In the genomic region with DNA sequence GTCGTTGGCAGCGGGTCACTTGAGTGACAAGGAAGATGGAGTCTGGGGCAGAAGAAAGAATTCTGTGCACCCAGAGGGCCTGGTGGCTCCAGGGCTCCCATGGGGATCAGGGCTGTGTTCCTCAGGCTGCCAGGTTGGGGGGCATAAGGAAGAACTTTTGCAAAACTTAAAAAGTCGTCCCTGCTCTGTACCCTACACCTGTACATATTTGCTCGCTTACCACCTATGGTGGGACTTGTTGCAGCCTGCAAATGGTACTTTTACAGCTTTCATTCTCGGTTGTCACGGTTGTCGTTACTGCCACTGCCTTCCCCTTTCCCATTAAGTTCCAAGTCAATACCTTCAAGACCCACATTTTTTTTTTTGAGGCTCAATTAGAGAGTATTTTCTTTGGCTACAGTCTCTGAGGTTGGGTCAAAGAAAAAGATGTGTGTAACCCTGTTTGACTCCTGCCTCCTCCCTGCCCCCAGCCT, we compare ENCODE assay signal across 24 cellular contexts. TPM values are rescaled to one million over a fixed set of nuclear protein-coding genes. Genes with fewer than 3 reads are reported as not detected.
DNase-seq lines count a peak whose midpoint lies in the region; ATAC-seq and TF ChIP-seq lines count a peak whose summit lies in the region.
"Had no signal": no experiment of that assay in that cellular context is flagged by ENCODE, and none has a peak within 500 bp of the region (broad histone marks: within the 10 kb centered on the region; RNA-seq: fewer than 3 reads in every experiment).

No MANE protein-coding gene starts in this region.

- H3K27me3 Mint-ChIP-seq in activated T-cell treated with anti-CD3 and anti-CD28 coated beads, Interleukin-2, amount 50 U/mL, for 72 hours (ENCODE audit: low read depth) = peaks cover 74% of the 10 kb centered on the region
- peaks cover 98% of the 10 kb centered on the region for H3K27me3 Mint-ChIP-seq in H9 (ENCODE audit: low read depth)
- peaks cover 74% of the 10 kb centered on the region for H3K27me3 Mint-ChIP-seq in central memory CD8-positive, alpha-beta T cell

- H3K9me3 Mint-ChIP-seq in activated T-cell treated with anti-CD3 and anti-CD28 coated beads, Interleukin-2, amount 50 U/mL, for 72 hours = no peaks in the 10 kb centered on the region
- peaks cover 6 to 8% of the 10 kb centered on the region in 2 experiments; a peak in 4 of 5 replicates for H3K9me3 Mint-ChIP-seq in H9
- no peaks in the 10 kb centered on the region for H3K9me3 Mint-ChIP-seq in central memory CD8-positive, alpha-beta T cell
- H3K9me3 Mint-ChIP-seq: activated T-helper 2 cell treated with anti-CD3 and anti-CD28 coated beads, Interferon-gamma antibody, Interleukin-2, Interleukin-4, amounts not matched to agents 10 μg/mL and 5 μg/mL and 100 μg/mL, durations not matched to agents 14 hours and 24 hours and 36 hours had no signal

- no peak overlapping the region for H3K23ac ChIP-seq in H9 (ENCODE audit: insufficient read length, low read depth, low read length)
- H3K23ac ChIP-seq in trophoblast cell (ENCODE audit: low read length) = no peak overlapping the region

- TF ChIP-seq POLR2A in GM18505 (IDR thresholded peaks at IDR 0.05; ENCODE audit: borderline replicate concordance, extremely low read depth, insufficient read depth, insufficient read length) = no peak

- no peak overlapping the region for H3K9ac ChIP-seq in H9 (ENCODE audit: extremely low read depth, insufficient read length, low read length)
- no peak overlapping the region for H3K9ac ChIP-seq in trophoblast cell (ENCODE audit: low read length)

- H2BK12ac ChIP-seq in H9 (ENCODE audit: insufficient read length, low read depth, low read length) (no peak overlapping the region), trophoblast cell (ENCODE audit: low read length) (no peak overlapping the region)

- H3K79me1 ChIP-seq in H9 (ENCODE audit: insufficient read depth, low read depth, low read length, poor library complexity, severe bottlenecking) = no peaks in the 10 kb centered on the region
- H3K79me1 ChIP-seq in trophoblast cell (ENCODE audit: low read length) = peaks cover 2% of the 10 kb centered on the region

- H3T11ph ChIP-seq in H9 (ENCODE audit: low read length) = no peak overlapping the region

- no peak overlapping the region for H4K5ac ChIP-seq in H9 (ENCODE audit: insufficient read length, low read depth, low read length)

- H3K27ac Mint-ChIP-seq in activated T-cell treated with anti-CD3 and anti-CD28 coated beads, Interleukin-2, amount 50 U/mL, for 72 hours = no peak overlapping the region
- no peak overlapping the region for H3K27ac Mint-ChIP-seq in H9
- H3K27ac Mint-ChIP-seq in central memory CD8-positive, alpha-beta T cell (ENCODE audit: low read depth) = no peak overlapping the region
- H3K27ac Mint-ChIP-seq: activated T-helper 2 cell treated with anti-CD3 and anti-CD28 coated beads, Interferon-gamma antibody, Interleukin-2, Interleukin-4, amounts not matched to agents 10 μg/mL and 5 μg/mL and 100 μg/mL, durations not matched to agents 14 hours and 24 hours and 36 hours had no signal

- H3K18ac ChIP-seq in H9 (ENCODE audit: insufficient read length, low read depth, low read length) (no peak overlapping the region), trophoblast cell (ENCODE audit: low read length) (no peak overlapping the region)

- H3K36me3 Mint-ChIP-seq in activated T-cell treated with anti-CD3 and anti-CD28 coated beads, Interleukin-2, amount 50 U/mL, for 72 hours (ENCODE audit: insufficient read depth in 2 of 2) = peaks cover 2% of the 10 kb centered on the region in 2 donors
- peaks cover 0 to 10% (median 0%) of the 10 kb centered on the region in 3 experiments; a peak in 2 of 7 replicates for H3K36me3 Mint-ChIP-seq in H9 (ENCODE audit: insufficient read depth in 1 of 3, low read depth in 3 of 3)
- peaks cover 5% of the 10 kb centered on the region for H3K36me3 Mint-ChIP-seq in central memory CD8-positive, alpha-beta T cell (ENCODE audit: insufficient read depth)
- H3K36me3 Mint-ChIP-seq: CD8-positive, alpha-beta memory T cell had no signal

- H3K4ac ChIP-seq in H9 (ENCODE audit: low read depth, low read length) = no peak overlapping the region
- H3K4ac ChIP-seq in trophoblast cell (ENCODE audit: low read depth, low read length) = no peak overlapping the region

- H3K4me2 ChIP-seq in H9 (ENCODE audit: insufficient read depth, insufficient read length, low read length) (peak overlapping the region; percentile 59), trophoblast cell (ENCODE audit: low read length) (peak overlapping the region; percentile 52)

- H3K79me2 ChIP-seq in H9 (ENCODE audit: insufficient read depth, low read length) = no peaks in the 10 kb centered on the region
- H3K79me2 ChIP-seq in trophoblast cell (ENCODE audit: control insufficient read depth, insufficient read depth, low read length, poor library complexity) = no peaks in the 10 kb centered on the region

- H3K56ac ChIP-seq in H9 (ENCODE audit: insufficient read length, low read depth, low read length) = no peak overlapping the region

- H2AFZ ChIP-seq in H9 (ENCODE audit: low read length) = no peak overlapping the region
- H2AFZ ChIP-seq in trophoblast cell (ENCODE audit: insufficient read depth, low read length, poor library complexity) = no peak overlapping the region

- H4K8ac ChIP-seq in H9 (replicated peaks; ENCODE audit: insufficient read length, low read depth, low read length) (no peak overlapping the region), trophoblast cell (ENCODE audit: low read depth, low read length) (no peak overlapping the region)

- H2BK20ac ChIP-seq in H9 (ENCODE audit: low read depth, low read length, poor library complexity, severe bottlenecking) = no peak overlapping the region

- no peak for ATAC-seq in activated T-cell treated with anti-CD3 and anti-CD28 coated beads, Interleukin-2, amount 50 U/mL, for 72 hours (replicated peaks in 1 of 2)
- ATAC-seq in central memory CD8-positive, alpha-beta T cell (replicated peaks; ENCODE audit: extremely low read depth, poor library complexity, severe bottlenecking) = no peak
- ATAC-seq in GM18505 (IDR thresholded peaks at IDR 0.05; ENCODE audit: unreplicated experiment) = no peak
- ATAC-seq: left cardiac atrium, right cardiac atrium had no signal

- H3K23me2 ChIP-seq in H9 (ENCODE audit: insufficient read length, low read depth, low read length, poor library complexity, severe bottlenecking) = peaks cover 26% of the 10 kb centered on the region

- H2BK120ac ChIP-seq in H9 (ENCODE audit: low read depth, low read length, poor library complexity, severe bottlenecking) (no peak overlapping the region), trophoblast cell (ENCODE audit: insufficient read depth, low read length, poor library complexity) (no peak overlapping the region)

- no peak overlapping the region for H2BK15ac ChIP-seq in H9 (ENCODE audit: low read depth, low read length)

- no peak for DNase-seq in activated T-cell treated with anti-CD3 and anti-CD28 coated beads, Interleukin-2, amount 50 U/mL, for 72 hours
- DNase-seq in activated T-cell treated with anti-CD3 and anti-CD28 coated beads for 4 hours (no peak), H9 (no peak), trophoblast cell (no peak), NCI-H226 (no peak), HPDE6-E6E7 (ENCODE audit: extremely low spot score) (no peak)
- DNase-seq in central memory CD8-positive, alpha-beta T cell (ENCODE audit: low spot score in 2 of 2) = no peak
- DNase-seq: activated CD4-positive, alpha-beta T cell treated with anti-CD3 and anti-CD28 coated beads, Interleukin-2, amount 50 U/mL, for 1 hour; CD8-positive, alpha-beta memory T cell; cortex of kidney; DMS79 treated with DMSO at 0.1 percent for 48 hours; foreskin fibroblast; left cardiac atrium; MG63; midbrain; NCI-H1694 treated with DMSO at 0.1 percent for 48 hours; NCI-H446 treated with DMSO at 0.1 percent for 48 hours; NK-92 treated with Interleukin-12 subunit alpha and Interleukin-12 subunit beta, amount 100 ng/mL, for 24 hours; nucleus accumbens; stimulated activated naive CD4-positive, alpha-beta T cell treated with Interleukin-2 at 50 U/mL for 16 hours had no signal

- H3K4me3 ChIP-seq in trophoblast cell (ENCODE audit: low read depth, low read length) = no peak overlapping the region
- H3K4me3 ChIP-seq: MG63 had no signal

- H3K9me3 ChIP-seq in H9 (ENCODE audit: control insufficient read depth, low read depth, low read length) (no peaks in the 10 kb centered on the region), trophoblast cell (ENCODE audit: insufficient read depth, low read depth, low read length) (no peaks in the 10 kb centered on the region)
- H3K9me3 ChIP-seq: MG63 had no signal

- no peak overlapping the region for H2BK5ac ChIP-seq in H9 (ENCODE audit: insufficient read length, low read length)
- no peak overlapping the region for H2BK5ac ChIP-seq in trophoblast cell (ENCODE audit: low read depth, low read length, poor library complexity)

- TF ChIP-seq CTCF in H9 (conservative IDR thresholded peaks at IDR 0.05) = no peak

- no peaks in the 10 kb centered on the region for H4K20me1 ChIP-seq in H9 (ENCODE audit: control insufficient read depth, insufficient read depth, insufficient read length)

- peaks cover 23% of the 10 kb centered on the region for H3K4me1 Mint-ChIP-seq in activated T-cell treated with anti-CD3 and anti-CD28 coated beads, Interleukin-2, amount 50 U/mL, for 72 hours (ENCODE audit: low read depth)
- H3K4me1 Mint-ChIP-seq in H9 = peaks cover 36 to 68% of the 10 kb centered on the region in 2 experiments
- H3K4me1 Mint-ChIP-seq in central memory CD8-positive, alpha-beta T cell = peaks cover 19% of the 10 kb centered on the region

- H3K4me3 Mint-ChIP-seq in activated T-cell treated with anti-CD3 and anti-CD28 coated beads, Interleukin-2, amount 50 U/mL, for 72 hours = peak overlapping the region; percentile 67 to 69
- H3K4me3 Mint-ChIP-seq in H9 = peak overlapping the region; percentile 32 to 81; a peak in 4 of 5 replicates
- peak overlapping the region; percentile 2 for H3K4me3 Mint-ChIP-seq in central memory CD8-positive, alpha-beta T cell

- H3K27me3 ChIP-seq in H9 (ENCODE audit: insufficient read depth, low read length) = peaks cover 90% of the 10 kb centered on the region
- peaks cover 78% of the 10 kb centered on the region for H3K27me3 ChIP-seq in trophoblast cell (ENCODE audit: insufficient read depth, low read length)

- H2AK5ac ChIP-seq in H9 (ENCODE audit: insufficient read length, low read length) (no peak overlapping the region), trophoblast cell (ENCODE audit: low read length) (no peak overlapping the region)

- no peaks in the 10 kb centered on the region for H3K36me3 ChIP-seq in trophoblast cell (ENCODE audit: control insufficient read depth in 1 of 2, insufficient read depth in 2 of 2, low read length in 2 of 2)
- H3K36me3 ChIP-seq: MG63 had no signal

- no peak overlapping the region for H4K12ac ChIP-seq in trophoblast cell (ENCODE audit: low read depth, low read length)

- no peak overlapping the region for H4K91ac ChIP-seq in H9 (ENCODE audit: insufficient read length, low read depth, low read length)
- no peak overlapping the region for H4K91ac ChIP-seq in trophoblast cell (ENCODE audit: low read depth, low read length)

- H3K14ac ChIP-seq in H9 (ENCODE audit: insufficient read depth, low read length) = no peak overlapping the region
- no peak overlapping the region for H3K14ac ChIP-seq in trophoblast cell (ENCODE audit: low read length)

- no peaks in the 10 kb centered on the region; the same call in 1 of the 2 replicates for H3K4me1 ChIP-seq in H9 (ENCODE audit: insufficient read depth, low read length)
- H3K4me1 ChIP-seq in trophoblast cell (ENCODE audit: control insufficient read depth in 1 of 2, insufficient read depth in 2 of 2, low read length in 2 of 2) = peaks cover 6 to 11% of the 10 kb centered on the region in 2 experiments

- WGBS in H9 (ENCODE audit: extremely low coverage, insufficient read length, low lambda C conversion rate) = no CpG with 5 or more reads among the region's 7 CpGs
- no CpG with 5 or more reads among the region's 7 CpGs for WGBS in trophoblast cell (ENCODE audit: extremely low coverage, insufficient coverage, insufficient read length)

- H3K27ac ChIP-seq in H9 (ENCODE audit: insufficient read length, low read depth, low read length) (no peak overlapping the region), trophoblast cell (ENCODE audit: low read depth, low read length) (no peak overlapping the region)

RNA-seq across cellular contexts. Expression of a gene that starts 9.1 kb away (rescaled TPM):
- not detected for total RNA-seq in activated T-cell treated with anti-CD3 and anti-CD28 coated beads, Interleukin-2, amount 50 U/mL, for 72 hours
- total RNA-seq in H9 (2021) = 0.24 and 0.42 TPM in 2 replicates
- polyA plus RNA-seq in trophoblast cell (2013) = 0.03 TPM in 1 of 2 replicates, not detected in the other
- total RNA-seq: activated T-helper 2 cell treated with anti-CD3 and anti-CD28 coated beads, Interferon-gamma antibody, Interleukin-2, Interleukin-4, amounts not matched to agents 10 μg/mL and 5 μg/mL and 100 μg/mL, durations not matched to agents 14 hours and 24 hours and 36 hours; CD8-positive, alpha-beta memory T cell; left cardiac atrium; right cardiac atrium; urinary bladder had no signal
- polyA plus RNA-seq: CD8-positive, alpha-beta memory T cell; right cardiac atrium; urinary bladder had no signal

Comparison
In these comparisons a context has a peak if more than half of its experiments do, and no peak if none do; other contexts are left out.
1. H3K4me3 Mint-ChIP-seq: peak in every context shown above with its lines; median percentile 68 in activated T-cell treated with anti-CD3 and anti-CD28 coated beads, Interleukin-2, amount 50 U/mL, for 72 hours; 56 in H9; 2 in central memory CD8-positive, alpha-beta T cell.